Comparison of ENCODE assay signal across 1 cellular context in the genomic region with DNA sequence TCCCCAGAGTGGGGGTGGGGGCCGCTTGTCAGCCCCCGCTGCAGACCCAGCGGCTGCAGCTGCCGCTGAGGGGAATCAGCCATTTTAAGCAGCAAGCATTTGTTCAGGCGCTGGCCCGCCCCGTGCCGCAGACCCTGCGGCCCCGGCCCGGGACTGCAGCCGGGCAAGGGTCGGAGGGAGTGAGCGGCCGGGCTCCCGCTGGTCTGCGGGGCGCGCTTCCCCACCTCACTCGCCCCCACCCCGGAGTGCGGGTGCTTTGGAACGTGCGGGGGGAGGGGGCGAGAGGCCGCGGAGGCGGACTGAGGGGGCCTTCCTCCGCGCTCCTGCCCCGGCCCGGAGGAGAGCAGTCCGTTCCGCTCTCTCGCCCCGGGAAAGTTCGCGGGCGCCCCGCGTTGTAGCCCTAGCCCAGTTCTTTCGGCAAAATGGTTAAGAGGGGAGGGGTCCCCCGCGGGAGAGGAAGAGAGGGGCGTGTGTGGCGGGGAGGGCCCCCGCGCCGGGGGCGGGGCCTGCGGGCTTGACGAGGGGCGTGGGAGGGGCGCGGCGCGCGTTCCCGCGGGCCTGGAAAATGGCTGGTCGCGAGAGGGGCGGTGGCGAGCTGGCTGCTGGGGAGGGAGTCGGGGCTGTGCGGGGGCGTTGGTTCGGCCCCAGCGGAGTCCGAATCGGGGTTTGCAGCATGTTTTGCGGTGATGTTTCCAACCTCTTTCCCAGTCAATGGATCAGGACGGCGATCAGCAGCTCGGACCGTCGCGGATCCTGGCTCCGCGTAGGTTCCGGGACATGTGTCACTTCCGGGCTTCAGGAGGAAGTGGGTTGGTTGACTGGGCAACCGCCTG.
TF ChIP-seq lines count a peak whose summit lies in the region.

No MANE protein-coding gene starts in this region.

TF ChIP-seq in IMR-90, 13 proteins besides CTCF, POLR2A, EP300 and RAD21:
- TF ChIP-seq CEBPB (IDR thresholded peaks at IDR 0.05; ENCODE audit: low read depth, low read length), result no peak
- TF ChIP-seq BHLHE40 (IDR thresholded peaks at IDR 0.05; ENCODE audit: low read depth, low read length), result peak; percentile 24; the same call in 1 of the 2 replicates
- TF ChIP-seq RFX5 (IDR thresholded peaks at IDR 0.05; ENCODE audit: low read depth, low read length), result no peak
- TF ChIP-seq, protein P1, sequence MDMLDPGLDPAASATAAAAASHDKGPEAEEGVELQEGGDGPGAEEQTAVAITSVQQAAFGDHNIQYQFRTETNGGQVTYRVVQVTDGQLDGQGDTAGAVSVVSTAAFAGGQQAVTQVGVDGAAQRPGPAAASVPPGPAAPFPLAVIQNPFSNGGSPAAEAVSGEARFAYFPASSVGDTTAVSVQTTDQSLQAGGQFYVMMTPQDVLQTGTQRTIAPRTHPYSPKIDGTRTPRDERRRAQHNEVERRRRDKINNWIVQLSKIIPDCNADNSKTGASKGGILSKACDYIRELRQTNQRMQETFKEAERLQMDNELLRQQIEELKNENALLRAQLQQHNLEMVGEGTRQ (IDR thresholded peaks at IDR 0.05; ENCODE audit: low read depth, low read length), result no peak; the same call in 1 of the 2 replicates
- TF ChIP-seq SMC3 (IDR thresholded peaks at IDR 0.05; ENCODE audit: low read depth, low read length), result no peak
- no peak; the same call in none of the 2 replicates for TF ChIP-seq MXI1 (IDR thresholded peaks at IDR 0.05; ENCODE audit: borderline replicate concordance, low read depth, low read length)
- peak; percentile 83 for TF ChIP-seq MAZ (IDR thresholded peaks at IDR 0.05; ENCODE audit: borderline replicate concordance, low read depth, low read length)
- TF ChIP-seq FOS (IDR thresholded peaks at IDR 0.05; ENCODE audit: low read depth, low read length), result 0 out of 2 replicates have a peak, but pooled peaks have one; percentile 3
